Comparison of ENCODE assay signal across 17 cellular contexts in the genomic region with DNA sequence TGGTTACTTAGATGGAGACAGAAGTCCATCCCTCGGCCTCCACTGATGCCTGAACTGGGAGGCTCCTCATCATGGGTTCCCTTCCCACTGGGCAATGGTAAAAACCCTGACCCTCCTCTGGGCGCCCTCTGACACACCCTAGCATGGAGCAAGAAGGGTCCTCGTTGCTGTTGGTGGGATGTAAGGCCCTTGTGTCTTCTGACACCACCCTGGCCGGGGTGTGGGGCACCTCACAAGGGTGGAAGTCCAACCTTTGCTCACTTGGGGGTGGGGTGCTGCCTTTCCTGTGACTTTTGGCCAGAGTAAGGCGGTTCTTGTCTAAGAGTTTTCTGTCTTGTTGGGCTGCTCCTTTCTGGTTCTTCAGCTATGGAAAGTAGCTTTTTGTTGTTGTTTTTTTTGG. TPM values are rescaled to one million over a fixed set of nuclear protein-coding genes. Genes with fewer than 3 reads are reported as not detected.
DNase-seq lines count a peak whose midpoint lies in the region; ATAC-seq and TF ChIP-seq lines count a peak whose summit lies in the region.
"Had no signal": no experiment of that assay in that cellular context is flagged by ENCODE, and none has a peak within 500 bp of the region (broad histone marks: within the 10 kb centered on the region; RNA-seq: fewer than 3 reads in every experiment).

No MANE protein-coding gene starts in this region.

- H3K4me3 Mint-ChIP-seq in activated naive CD4-positive, alpha-beta T cell treated with anti-CD3 and anti-CD28 coated beads, Interleukin-2, amount 10 ng/mL, durations not matched to agents 7 days and 5 days: no peak overlapping the region
- H3K4me3 Mint-ChIP-seq in activated naive CD4-positive, alpha-beta T cell treated with anti-CD3 and anti-CD28 coated beads for 36 hours: no peak overlapping the region
- H3K4me3 Mint-ChIP-seq in stimulated activated naive B cell treated with anti-CD40 and anti-IgM and Interleukin-4, amounts not matched to agents 10 μg/mL and 1 μg/mL and 100 μg/mL, for 72 hours: no peak overlapping the region

- peak; percentile 33 for ATAC-seq in left lobe of liver
- ATAC-seq in stimulated activated naive B cell treated with anti-CD40 and anti-IgM and Interleukin-4, amounts not matched to agents 10 μg/mL and 1 μg/mL and 100 μg/mL, for 72 hours (replicated peaks): no peak
- ATAC-seq in GM21423 (IDR thresholded peaks at IDR 0.05; ENCODE audit: unreplicated experiment): no peak

- intact Hi-C loops in activated naive CD4-positive, alpha-beta T cell treated with anti-CD3 and anti-CD28 coated beads for 36 hours (cut with micrococcal nuclease): no loop called here

- H3K27ac ChIP-seq in RWPE1: peak overlapping the region; percentile 88
- H3K27ac ChIP-seq: GM23248, thoracic aorta had no signal

- CTCF ChIA-PET in activated naive CD4-positive, alpha-beta T cell treated with anti-CD3 and anti-CD28 coated beads, Interleukin-2, amount 10 ng/mL, durations not matched to agents 7 days and 5 days (lab: Charles Lee): no interaction called here
- CTCF ChIA-PET in activated naive CD4-positive, alpha-beta T cell treated with anti-CD3 and anti-CD28 coated beads for 36 hours (lab: Charles Lee): no interaction called here
- CTCF ChIA-PET in RWPE1 (lab: Yijun Ruan, JAX): interaction anchor here (0.6 kb wide), 1 partner anchor 17 kb away, joined by 3 read pairs; no protein-coding TSS in a partner anchor

- DNase-seq in activated naive CD4-positive, alpha-beta T cell treated with anti-CD3 and anti-CD28 coated beads, Interleukin-2, amount 10 ng/mL, durations not matched to agents 7 days and 5 days: peak; percentile 8
- DNase-seq in activated naive CD4-positive, alpha-beta T cell treated with anti-CD3 and anti-CD28 coated beads for 36 hours: no peak
- DNase-seq in RWPE1 (ENCODE audit: low spot score): no peak
- no peak for DNase-seq in left lobe of liver (ENCODE audit: low spot score)
- no peak for DNase-seq in stimulated activated naive B cell treated with anti-CD40 and anti-IgM and Interleukin-4, amounts not matched to agents 10 μg/mL and 1 μg/mL and 100 μg/mL, for 72 hours
- DNase-seq in KBM-7: no peak
- no peak for DNase-seq in NCI-H2171 treated with DMSO at 0.1 percent for 48 hours (lab: John Stamatoyannopoulos, UW)
- DNase-seq: activated CD4-positive, alpha-beta T cell treated with anti-CD3 and anti-CD28 coated beads for 4 hours; activated gamma-delta T cell treated with Interleukin-2 at 50 U/mL for 16 hours; GM23248; Karpas-422; kidney glomerular epithelial cell; NCI-H1092; NCI-H524; SHP77 treated with DMSO at 0.1 percent for 48 hours had no signal

- peaks cover 28% of the 10 kb centered on the region for H3K36me3 Mint-ChIP-seq in activated naive CD4-positive, alpha-beta T cell treated with anti-CD3 and anti-CD28 coated beads, Interleukin-2, amount 10 ng/mL, durations not matched to agents 7 days and 5 days
- H3K36me3 Mint-ChIP-seq in activated naive CD4-positive, alpha-beta T cell treated with anti-CD3 and anti-CD28 coated beads for 36 hours (ENCODE audit: low read depth): peaks cover 5% of the 10 kb centered on the region
- H3K36me3 Mint-ChIP-seq in stimulated activated naive B cell treated with anti-CD40 and anti-IgM and Interleukin-4, amounts not matched to agents 10 μg/mL and 1 μg/mL and 100 μg/mL, for 72 hours: peaks cover 17 to 42% of the 10 kb centered on the region in 2 donors

- peak overlapping the region; percentile 64 for H3K27ac Mint-ChIP-seq in activated naive CD4-positive, alpha-beta T cell treated with anti-CD3 and anti-CD28 coated beads, Interleukin-2, amount 10 ng/mL, durations not matched to agents 7 days and 5 days
- no peak overlapping the region for H3K27ac Mint-ChIP-seq in activated naive CD4-positive, alpha-beta T cell treated with anti-CD3 and anti-CD28 coated beads for 36 hours
- H3K27ac Mint-ChIP-seq in stimulated activated naive B cell treated with anti-CD40 and anti-IgM and Interleukin-4, amounts not matched to agents 10 μg/mL and 1 μg/mL and 100 μg/mL, for 72 hours: peak overlapping the region; percentile 83

- H3K4me1 Mint-ChIP-seq in activated naive CD4-positive, alpha-beta T cell treated with anti-CD3 and anti-CD28 coated beads, Interleukin-2, amount 10 ng/mL, durations not matched to agents 7 days and 5 days: peaks cover 25% of the 10 kb centered on the region
- H3K4me1 Mint-ChIP-seq in activated naive CD4-positive, alpha-beta T cell treated with anti-CD3 and anti-CD28 coated beads for 36 hours (ENCODE audit: low read depth): peaks cover 60% of the 10 kb centered on the region
- peaks cover 46 to 81% of the 10 kb centered on the region in 2 donors for H3K4me1 Mint-ChIP-seq in stimulated activated naive B cell treated with anti-CD40 and anti-IgM and Interleukin-4, amounts not matched to agents 10 μg/mL and 1 μg/mL and 100 μg/mL, for 72 hours

- in situ Hi-C loops in KBM-7 (cut with MboI; ENCODE audit: low pct_unique_long_range_greater_than_20kb, low sequenced_read_pairs): no loop called here

- no peak for TF ChIP-seq CTCF in RWPE1 (conservative IDR thresholded peaks at IDR 0.05; ENCODE audit: low read depth)

- POLR2A ChIA-PET in RWPE1 (lab: Yijun Ruan, JAX; ENCODE audit: low non-redundant PET): no interaction called here

- no peaks in the 10 kb centered on the region for H3K27me3 Mint-ChIP-seq in activated naive CD4-positive, alpha-beta T cell treated with anti-CD3 and anti-CD28 coated beads, Interleukin-2, amount 10 ng/mL, durations not matched to agents 7 days and 5 days
- H3K27me3 Mint-ChIP-seq in activated naive CD4-positive, alpha-beta T cell treated with anti-CD3 and anti-CD28 coated beads for 36 hours (ENCODE audit: low read depth): no peaks in the 10 kb centered on the region
- no peaks in the 10 kb centered on the region for H3K27me3 Mint-ChIP-seq in stimulated activated naive B cell treated with anti-CD40 and anti-IgM and Interleukin-4, amounts not matched to agents 10 μg/mL and 1 μg/mL and 100 μg/mL, for 72 hours

- peaks cover 2% of the 10 kb centered on the region for H3K9me3 Mint-ChIP-seq in activated naive CD4-positive, alpha-beta T cell treated with anti-CD3 and anti-CD28 coated beads, Interleukin-2, amount 10 ng/mL, durations not matched to agents 7 days and 5 days
- H3K9me3 Mint-ChIP-seq in activated naive CD4-positive, alpha-beta T cell treated with anti-CD3 and anti-CD28 coated beads for 36 hours: peaks cover 8% of the 10 kb centered on the region
- peaks cover 5 to 8% of the 10 kb centered on the region in 2 donors for H3K9me3 Mint-ChIP-seq in stimulated activated naive B cell treated with anti-CD40 and anti-IgM and Interleukin-4, amounts not matched to agents 10 μg/mL and 1 μg/mL and 100 μg/mL, for 72 hours

RNA-seq across cellular contexts. Expression of gene MPRIP, which starts 28.7 kb away (rescaled TPM):
- 100 to 1,000 TPM; 125 TPM for total RNA-seq in activated naive CD4-positive, alpha-beta T cell treated with anti-CD3 and anti-CD28 coated beads for 36 hours
- total RNA-seq in left lobe of liver: 93.3 TPM
